9 cellular contexts compared by ENCODE assay signal in genomic region chr14:104797112-104798044, GRCh38. TPM values are rescaled to one million over a fixed set of nuclear protein-coding genes. Genes with fewer than 3 reads are reported as not detected.
DNase-seq lines count a peak whose midpoint lies in the region; ATAC-seq, FAIRE-seq and TF ChIP-seq lines count a peak whose summit lies in the region.
"Had no signal": no experiment of that assay in that cellular context is flagged by ENCODE, and none has a peak within 500 bp of the region (broad histone marks: within the 10 kb centered on the region; RNA-seq: fewer than 3 reads in every experiment).

No MANE protein-coding gene starts in this region.

- H3K36me3 ChIP-seq in HepG2 (replicated peaks in 1 of 2; ENCODE audit: control insufficient read depth in 1 of 2, insufficient read depth in 2 of 2, low read length in 2 of 2), result no peaks in the 10 kb centered on the region
- H3K36me3 ChIP-seq in right lobe of liver, result no peaks in the 10 kb centered on the region
- no peaks in the 10 kb centered on the region for H3K36me3 ChIP-seq in mesendoderm (ENCODE audit: control insufficient read depth, insufficient read depth, low read length)
- H3K36me3 ChIP-seq in upper lobe of right lung, result no peaks in the 10 kb centered on the region

- intact Hi-C loops in HepG2 (cut with micrococcal nuclease; ENCODE audit: unreplicated experiment), result loop anchor here (2.0 kb wide), 1 partner anchor 23 kb away; no protein-coding TSS in a partner anchor
- intact Hi-C loops in right lobe of liver (cut with DNase I), result no loop called here
- intact Hi-C loops in activated T-helper 2 cell treated with anti-CD3 and anti-CD28 coated beads, Interferon-gamma antibody, Interleukin-2, Interleukin-4, amounts not matched to agents 10 μg/mL and 5 μg/mL and 100 μg/mL, durations not matched to agents 14 hours and 24 hours and 36 hours (cut with micrococcal nuclease), result loop anchor here (10.0 kb wide), 1 partner anchor 687 kb away; the partner anchor contains the start of gene CRIP1
- intact Hi-C loops in upper lobe of right lung (cut with DNase I), result no loop called here

- 0% methylated on average over 4 of the region's 18 CpGs for WGBS in HepG2 (ENCODE audit: low lambda C conversion rate)
- 36% methylated on average over 3 of the region's 18 CpGs for WGBS in right lobe of liver (ENCODE audit: insufficient coverage, low coverage, low lambda C conversion rate, missing lambda C conversion rate)
- WGBS in mesendoderm (ENCODE audit: extremely low coverage, insufficient coverage, low lambda C conversion rate), result no CpG with 5 or more reads among the region's 18 CpGs

- H3K4me1 Mint-ChIP-seq in activated T-helper 2 cell treated with anti-CD3 and anti-CD28 coated beads, Interferon-gamma antibody, Interleukin-2, Interleukin-4, amounts not matched to agents 10 μg/mL and 5 μg/mL and 100 μg/mL, durations not matched to agents 14 hours and 24 hours and 36 hours (ENCODE audit: low read depth), result peaks cover 27% of the 10 kb centered on the region

- no peak for FAIRE-seq in HepG2 (lab: Jason Lieb, UNC)

- no peak overlapping the region for H3K18ac ChIP-seq in mesendoderm (ENCODE audit: low read length)

- peaks cover 12% of the 10 kb centered on the region for H4K20me1 ChIP-seq in HepG2 (ENCODE audit: insufficient read depth, low read length)

- H3K79me2 ChIP-seq in HepG2 (ENCODE audit: insufficient read depth, low read length) (peaks cover 25% of the 10 kb centered on the region), mesendoderm (ENCODE audit: control insufficient read depth, insufficient read depth, low read length) (peaks cover 6% of the 10 kb centered on the region)

- H3K36me3 Mint-ChIP-seq in activated T-helper 2 cell treated with anti-CD3 and anti-CD28 coated beads, Interferon-gamma antibody, Interleukin-2, Interleukin-4, amounts not matched to agents 10 μg/mL and 5 μg/mL and 100 μg/mL, durations not matched to agents 14 hours and 24 hours and 36 hours (ENCODE audit: low read depth), result peaks cover 15% of the 10 kb centered on the region

- no peak overlapping the region for H2AFZ ChIP-seq in HepG2 (ENCODE audit: low read length)

- no peak overlapping the region for H3K23ac ChIP-seq in mesendoderm (ENCODE audit: low read length)

- H3K56ac ChIP-seq in mesendoderm (ENCODE audit: low read length), result peak overlapping the region; percentile 54

- TF ChIP-seq RAD21 in HepG2 (CRISPR knock-in tag; IDR thresholded peaks at IDR 0.05), result no peak

- DNase-seq in HepG2 (ENCODE audit: low spot score), result peak; percentile 39
- no peak for DNase-seq in right lobe of liver
- DNase-seq in activated T-helper 2 cell treated with anti-CD3 and anti-CD28 coated beads, Interferon-gamma antibody, Interleukin-2, Interleukin-4, amounts not matched to agents 10 μg/mL and 5 μg/mL and 100 μg/mL, durations not matched to agents 14 hours and 24 hours and 36 hours (ENCODE audit: low spot score), result no peak
- DNase-seq in mesendoderm, result peak; percentile 63
- DNase-seq in upper lobe of right lung, result no peak
- no peak for DNase-seq in NCI-H226
- no peak for DNase-seq in COR-L47 (lab: John Stamatoyannopoulos, UW)
- DNase-seq in stimulated activated CD4-positive, alpha-beta T cell treated with anti-CD3 and anti-CD28 coated beads, Interleukin-2, amount 100 ng/mL, for 24 hours, result no peak
- DNase-seq: DMS79 treated with DMSO at 0.1 percent for 48 hours had no signal

- no peak overlapping the region for H3K27ac Mint-ChIP-seq in activated T-helper 2 cell treated with anti-CD3 and anti-CD28 coated beads, Interferon-gamma antibody, Interleukin-2, Interleukin-4, amounts not matched to agents 10 μg/mL and 5 μg/mL and 100 μg/mL, durations not matched to agents 14 hours and 24 hours and 36 hours

- H3K9ac ChIP-seq in HepG2 (ENCODE audit: insufficient read depth, low read depth, low read length) (peak overlapping the region; percentile 73), mesendoderm (ENCODE audit: low read length) (peak overlapping the region; percentile 26)

- peaks cover 12% of the 10 kb centered on the region for H3K79me1 ChIP-seq in mesendoderm (ENCODE audit: low read length)

- no peaks in the 10 kb centered on the region for H3K9me3 Mint-ChIP-seq in activated T-helper 2 cell treated with anti-CD3 and anti-CD28 coated beads, Interferon-gamma antibody, Interleukin-2, Interleukin-4, amounts not matched to agents 10 μg/mL and 5 μg/mL and 100 μg/mL, durations not matched to agents 14 hours and 24 hours and 36 hours

- H2BK5ac ChIP-seq in mesendoderm (ENCODE audit: low read length), result no peak overlapping the region

- peak overlapping the region in 2 of 3 experiments; percentile 74 to 92; a peak in 5 of 6 replicates for H3K4me3 ChIP-seq in HepG2 (replicated peaks in 1 of 3; ENCODE audit: insufficient read depth in 1 of 3, low read depth in 2 of 3, low read length in 3 of 3)
- H3K4me3 ChIP-seq in right lobe of liver, result no peak overlapping the region
- H3K4me3 ChIP-seq in mesendoderm (ENCODE audit: low read length), result no peak overlapping the region
- no peak overlapping the region for H3K4me3 ChIP-seq in upper lobe of right lung

- no peak overlapping the region for H4K5ac ChIP-seq in mesendoderm (ENCODE audit: low read length)

- CTCF ChIA-PET in HepG2 (lab: Yijun Ruan, JAX; ENCODE audit: low intra/inter-chr PET ratio, low total read pairs), result interaction anchor here (1.7 kb wide), 1 partner anchor 28 kb away, joined by 3 read pairs; no protein-coding TSS in a partner anchor

- H3K9me3 ChIP-seq in HepG2 (ENCODE audit: low read length) (no peaks in the 10 kb centered on the region), right lobe of liver (no peaks in the 10 kb centered on the region), upper lobe of right lung (no peaks in the 10 kb centered on the region)

- no peak overlapping the region for H2BK15ac ChIP-seq in mesendoderm (replicated peaks; ENCODE audit: low read depth)

- H4K8ac ChIP-seq in mesendoderm (ENCODE audit: low read depth, low read length), result no peak overlapping the region

- no peak for TF ChIP-seq POLR2A in HepG2 (IDR thresholded peaks at IDR 0.05; ENCODE audit: insufficient read depth in 1 of 2, low read depth in 2 of 2, low read length in 2 of 2)
- no peak for TF ChIP-seq POLR2A in right lobe of liver (IDR thresholded peaks at IDR 0.05)

- peaks cover 2% of the 10 kb centered on the region for H3K27me3 Mint-ChIP-seq in activated T-helper 2 cell treated with anti-CD3 and anti-CD28 coated beads, Interferon-gamma antibody, Interleukin-2, Interleukin-4, amounts not matched to agents 10 μg/mL and 5 μg/mL and 100 μg/mL, durations not matched to agents 14 hours and 24 hours and 36 hours (ENCODE audit: low read depth)

- peak overlapping the region; percentile 52 for H3K4me3 Mint-ChIP-seq in activated T-helper 2 cell treated with anti-CD3 and anti-CD28 coated beads, Interferon-gamma antibody, Interleukin-2, Interleukin-4, amounts not matched to agents 10 μg/mL and 5 μg/mL and 100 μg/mL, durations not matched to agents 14 hours and 24 hours and 36 hours (ENCODE audit: low read depth)

- BruUV-seq in HepG2 (replicated peaks; lab: Mats Ljungman, UMichigan), result no TSS peak

- no peak overlapping the region for H2BK120ac ChIP-seq in mesendoderm (ENCODE audit: low read depth, low read length)

- ATAC-seq in HepG2 (peak; percentile 52), right lobe of liver (no peak), upper lobe of right lung (peak; percentile 1)

- TF ChIP-seq EP300 in HepG2 (IDR thresholded peaks at IDR 0.05; ENCODE audit: low read depth in 2 of 2, low read length in 2 of 2) (no peak), HepG2 (CRISPR knock-in tag; IDR thresholded peaks at IDR 0.05; ENCODE audit: borderline replicate concordance) (no peak)

- peak overlapping the region; percentile 100 for H3K4me2 ChIP-seq in HepG2 (ENCODE audit: low read depth, low read length)
- H3K4me2 ChIP-seq in mesendoderm (ENCODE audit: low read length), result peak overlapping the region; percentile 7

- H3K4me1 ChIP-seq in HepG2 (ENCODE audit: insufficient read depth, low read length), result peaks cover 75% of the 10 kb centered on the region
- peaks cover 3 to 42% (median 24%) of the 10 kb centered on the region in 4 donors for H3K4me1 ChIP-seq in right lobe of liver
- peaks cover 9% of the 10 kb centered on the region for H3K4me1 ChIP-seq in mesendoderm (ENCODE audit: control insufficient read depth, low read depth, low read length)
- peaks cover 59% of the 10 kb centered on the region for H3K4me1 ChIP-seq in upper lobe of right lung

- TF ChIP-seq CTCF in HepG2 (CRISPR knock-in tag; IDR thresholded peaks at IDR 0.05) (no peak), right lobe of liver (IDR thresholded peaks at IDR 0.05) (no peak), upper lobe of right lung (IDR thresholded peaks at IDR 0.05) (no peak)

- POLR2A ChIA-PET in HepG2 (lab: Yijun Ruan, JAX), result interaction anchor here (1.4 to 4.1 kb wide), 4 partner anchors 29 to 45 kb away, joined by 5 to 23 read pairs (median 10); partner anchors contain the start of gene SIVA1

- no peak overlapping the region for H2AK5ac ChIP-seq in mesendoderm (ENCODE audit: low read length)

- H3K27me3 ChIP-seq in HepG2 (ENCODE audit: control insufficient read depth in 1 of 2, insufficient read depth in 2 of 2, low read length in 2 of 2), result no peaks in the 10 kb centered on the region
- H3K27me3 ChIP-seq in right lobe of liver, result no peaks in the 10 kb centered on the region
- H3K27me3 ChIP-seq in mesendoderm (ENCODE audit: insufficient read depth, low read length, poor library complexity), result peaks cover 7% of the 10 kb centered on the region
- H3K27me3 ChIP-seq in upper lobe of right lung, result no peaks in the 10 kb centered on the region

- no peak overlapping the region for H3K4ac ChIP-seq in mesendoderm (ENCODE audit: low read depth, low read length)

- H3K27ac ChIP-seq in HepG2 (ENCODE audit: extremely low read length, insufficient read depth, low read length), result no peak overlapping the region
- no peak overlapping the region for H3K27ac ChIP-seq in right lobe of liver
- no peak overlapping the region for H3K27ac ChIP-seq in mesendoderm (ENCODE audit: low read depth, low read length)
- peak overlapping the region; percentile 45 for H3K27ac ChIP-seq in upper lobe of right lung

- in situ Hi-C loops in HepG2 (cut with HindIII; ENCODE audit: extremely low pct_ligation_motif_present, low pct_unique_long_range_greater_than_20kb), result no loop called here

RNA-seq across cellular contexts. Expression of gene AKT1, which starts 1.8 kb away (rescaled TPM):
- 85.7 and 96.2 TPM in 2 replicates for total RNA-seq in HepG2 (2016; rRNA removed; fragmentation: Illumina TruSeq; extraction: Trizol)
- 66.8 and 84.2 TPM in 2 replicates for total RNA-seq in HepG2 (2016; cell fraction: cytosol; rRNA removed; fragmentation: Illumina TruSeq; extraction: Trizol; ENCODE audit: low read depth)
- total RNA-seq in HepG2 (2016; cell fraction: insoluble cytoplasmic fraction; rRNA removed; fragmentation: Illumina TruSeq; extraction: Trizol), result 76.8 and 97.9 TPM in 2 replicates
- total RNA-seq in HepG2 (2016; cell fraction: membrane; rRNA removed; fragmentation: Illumina TruSeq; extraction: Trizol), result 171 and 190 TPM in 2 replicates
- 48.2 and 57.1 TPM in 2 replicates for total RNA-seq in HepG2 (2016; cell fraction: nucleus; rRNA removed; fragmentation: Illumina TruSeq; extraction: Trizol)
- polyA plus RNA-seq in HepG2 (2011; rRNA removed), result 116 and 135 TPM in 2 replicates
- 114 and 136 TPM in 2 replicates for polyA plus RNA-seq in HepG2 (2011; cell fraction: cytosol; rRNA removed)
- polyA plus RNA-seq in HepG2 (2011; cell fraction: nucleus; rRNA removed), result 362 and 435 TPM in 2 replicates
- 58.6 and 80.7 TPM in 2 replicates for polyA plus RNA-seq in HepG2 (2012)
- 81.6 and 107 TPM in 2 replicates for polyA plus RNA-seq in HepG2 (2016; cell fraction: cytosol; fragmentation: Illumina TruSeq; extraction: Trizol; ENCODE audit: low read depth)
- 105 and 119 TPM in 2 replicates for polyA plus RNA-seq in HepG2 (2016; cell fraction: insoluble cytoplasmic fraction; fragmentation: Illumina TruSeq; extraction: Trizol; ENCODE audit: low read depth)
- polyA plus RNA-seq in HepG2 (2016; cell fraction: membrane; fragmentation: Illumina TruSeq; extraction: Trizol; ENCODE audit: low read depth), result 182 and 194 TPM in 2 replicates
- 146 and 159 TPM in 2 replicates for polyA plus RNA-seq in HepG2 (2016; cell fraction: nucleus; fragmentation: Illumina TruSeq; extraction: Trizol; ENCODE audit: insufficient read depth, low read depth)
- 159 and 183 TPM in 2 replicates for polyA minus RNA-seq in HepG2 (2011; rRNA and poly(A)+ RNA removed; ENCODE audit: low replicate concordance)
- 76.1 and 78.3 TPM in 2 replicates for polyA minus RNA-seq in HepG2 (2011; cell fraction: cytosol; rRNA and poly(A)+ RNA removed)
- 46.7 and 48.0 TPM in 2 replicates for polyA minus RNA-seq in HepG2 (2011; cell fraction: nucleus; rRNA and poly(A)+ RNA removed)
- 10 to 100 TPM; 66.7 to 92.1 (median 83.9) TPM for total RNA-seq in right lobe of liver
- 145 TPM in 2 replicates for total RNA-seq in activated T-helper 2 cell treated with anti-CD3 and anti-CD28 coated beads, Interferon-gamma antibody, Interleukin-2, Interleukin-4, amounts not matched to agents 10 μg/mL and 5 μg/mL and 100 μg/mL, durations not matched to agents 14 hours and 24 hours and 36 hours
- polyA plus RNA-seq in mesendoderm (2013, experiment 1 of 2), result 32.4 TPM
- polyA plus RNA-seq in mesendoderm (2013, experiment 2 of 2), result 32.3 TPM
- 174 TPM for total RNA-seq in upper lobe of right lung

RNA-seq across cellular contexts. Expression of gene ZBTB42, which starts 3.5 kb away (rescaled TPM):
- total RNA-seq in HepG2 (2016; rRNA removed; fragmentation: Illumina TruSeq; extraction: Trizol), result 3.2 and 4.2 TPM in 2 replicates
- 1.2 and 1.6 TPM in 2 replicates for total RNA-seq in HepG2 (2016; cell fraction: cytosol; rRNA removed; fragmentation: Illumina TruSeq; extraction: Trizol; ENCODE audit: low read depth)
- total RNA-seq in HepG2 (2016; cell fraction: insoluble cytoplasmic fraction; rRNA removed; fragmentation: Illumina TruSeq; extraction: Trizol), result 2.4 and 3.9 TPM in 2 replicates
- 4.3 and 4.4 TPM in 2 replicates for total RNA-seq in HepG2 (2016; cell fraction: membrane; rRNA removed; fragmentation: Illumina TruSeq; extraction: Trizol)
- total RNA-seq in HepG2 (2016; cell fraction: nucleus; rRNA removed; fragmentation: Illumina TruSeq; extraction: Trizol), result 3.6 and 4.2 TPM in 2 replicates
- polyA plus RNA-seq in HepG2 (2011; rRNA removed), result 2.8 and 4.0 TPM in 2 replicates
- 3.7 and 4.3 TPM in 2 replicates for polyA plus RNA-seq in HepG2 (2011; cell fraction: cytosol; rRNA removed)
- polyA plus RNA-seq in HepG2 (2011; cell fraction: nucleus; rRNA removed), result 7.2 and 7.5 TPM in 2 replicates
- polyA plus RNA-seq in HepG2 (2012), result 3.6 and 4.3 TPM in 2 replicates
- polyA plus RNA-seq in HepG2 (2016; cell fraction: cytosol; fragmentation: Illumina TruSeq; extraction: Trizol; ENCODE audit: low read depth), result 1.0 and 1.1 TPM in 2 replicates
- 2.3 and 2.7 TPM in 2 replicates for polyA plus RNA-seq in HepG2 (2016; cell fraction: insoluble cytoplasmic fraction; fragmentation: Illumina TruSeq; extraction: Trizol; ENCODE audit: low read depth)
- polyA plus RNA-seq in HepG2 (2016; cell fraction: membrane; fragmentation: Illumina TruSeq; extraction: Trizol; ENCODE audit: low read depth), result 3.4 and 3.5 TPM in 2 replicates
- polyA plus RNA-seq in HepG2 (2016; cell fraction: nucleus; fragmentation: Illumina TruSeq; extraction: Trizol; ENCODE audit: insufficient read depth, low read depth), result 2.8 and 3.1 TPM in 2 replicates
- 6.6 and 17.0 TPM in 2 replicates for polyA minus RNA-seq in HepG2 (2011; rRNA and poly(A)+ RNA removed; ENCODE audit: low replicate concordance)
- polyA minus RNA-seq in HepG2 (2011; cell fraction: cytosol; rRNA and poly(A)+ RNA removed), result 6.2 and 8.1 TPM in 2 replicates
- 8.2 TPM in 2 replicates for polyA minus RNA-seq in HepG2 (2011; cell fraction: nucleus; rRNA and poly(A)+ RNA removed)
- 10 to 100 TPM in 2 of 6 experiments, 1 to 10 TPM in 4; 2.2 to 13.7 (median 3.6) TPM for total RNA-seq in right lobe of liver
- 5.2 and 5.4 TPM in 2 replicates for total RNA-seq in activated T-helper 2 cell treated with anti-CD3 and anti-CD28 coated beads, Interferon-gamma antibody, Interleukin-2, Interleukin-4, amounts not matched to agents 10 μg/mL and 5 μg/mL and 100 μg/mL, durations not matched to agents 14 hours and 24 hours and 36 hours
- 0.67 TPM for polyA plus RNA-seq in mesendoderm (2013, experiment 1 of 2)
- polyA plus RNA-seq in mesendoderm (2013, experiment 2 of 2), result 0.73 TPM
- total RNA-seq in upper lobe of right lung, result 12.3 TPM

RNA-seq across cellular contexts. Expression of gene SIVA1, which starts 44.4 kb away (rescaled TPM):
- total RNA-seq in HepG2 (2016; rRNA removed; fragmentation: Illumina TruSeq; extraction: Trizol) (153 and 186 TPM in 2 replicates), right lobe of liver (100 to 1,000 TPM in 2 of 6 experiments, 10 to 100 TPM in 4; 38.1 to 252 (median 50.6) TPM), upper lobe of right lung (66.1 TPM)
- total RNA-seq in HepG2 (2016; cell fraction: cytosol; rRNA removed; fragmentation: Illumina TruSeq; extraction: Trizol; ENCODE audit: low read depth), result 171 and 229 TPM in 2 replicates
- 166 and 191 TPM in 2 replicates for total RNA-seq in HepG2 (2016; cell fraction: insoluble cytoplasmic fraction; rRNA removed; fragmentation: Illumina TruSeq; extraction: Trizol)
- 186 and 219 TPM in 2 replicates for total RNA-seq in HepG2 (2016; cell fraction: membrane; rRNA removed; fragmentation: Illumina TruSeq; extraction: Trizol)
- total RNA-seq in HepG2 (2016; cell fraction: nucleus; rRNA removed; fragmentation: Illumina TruSeq; extraction: Trizol), result 86.2 and 101 TPM in 2 replicates
- 123 and 142 TPM in 2 replicates for polyA plus RNA-seq in HepG2 (2011; rRNA removed)
- polyA plus RNA-seq in HepG2 (2011; cell fraction: cytosol; rRNA removed), result 108 and 239 TPM in 2 replicates
- polyA plus RNA-seq in HepG2 (2011; cell fraction: nucleus; rRNA removed), result 125 and 162 TPM in 2 replicates
- polyA plus RNA-seq in HepG2 (2012), result 61.3 and 68.1 TPM in 2 replicates
- 162 and 202 TPM in 2 replicates for polyA plus RNA-seq in HepG2 (2016; cell fraction: cytosol; fragmentation: Illumina TruSeq; extraction: Trizol; ENCODE audit: low read depth)
- 128 and 130 TPM in 2 replicates for polyA plus RNA-seq in HepG2 (2016; cell fraction: insoluble cytoplasmic fraction; fragmentation: Illumina TruSeq; extraction: Trizol; ENCODE audit: low read depth)
- 134 and 168 TPM in 2 replicates for polyA plus RNA-seq in HepG2 (2016; cell fraction: membrane; fragmentation: Illumina TruSeq; extraction: Trizol; ENCODE audit: low read depth)
- 129 and 133 TPM in 2 replicates for polyA plus RNA-seq in HepG2 (2016; cell fraction: nucleus; fragmentation: Illumina TruSeq; extraction: Trizol; ENCODE audit: insufficient read depth, low read depth)
- 49.5 and 64.5 TPM in 2 replicates for polyA minus RNA-seq in HepG2 (2011; rRNA and poly(A)+ RNA removed; ENCODE audit: low replicate concordance)
- 22.7 and 31.5 TPM in 2 replicates for polyA minus RNA-seq in HepG2 (2011; cell fraction: cytosol; rRNA and poly(A)+ RNA removed)
- 17.3 and 18.4 TPM in 2 replicates for polyA minus RNA-seq in HepG2 (2011; cell fraction: nucleus; rRNA and poly(A)+ RNA removed)
- 96.0 and 104 TPM in 2 replicates for total RNA-seq in activated T-helper 2 cell treated with anti-CD3 and anti-CD28 coated beads, Interferon-gamma antibody, Interleukin-2, Interleukin-4, amounts not matched to agents 10 μg/mL and 5 μg/mL and 100 μg/mL, durations not matched to agents 14 hours and 24 hours and 36 hours
- polyA plus RNA-seq in mesendoderm (2013, experiment 1 of 2), result 151 TPM
- polyA plus RNA-seq in mesendoderm (2013, experiment 2 of 2), result 147 TPM

Comparison
In these comparisons a context has a peak if more than half of its experiments do, and no peak if none do; other contexts are left out.
1. ATAC-seq: peak in HepG2 (single experiment) and upper lobe of right lung (single experiment); none in right lobe of liver (0 of 4).
2. DNase-seq: peak in HepG2 (single experiment) and mesendoderm (single experiment); none in right lobe of liver (0 of 3), activated T-helper 2 cell treated with anti-CD3 and anti-CD28 coated beads, Interferon-gamma antibody, Interleukin-2, Interleukin-4, amounts not matched to agents 10 μg/mL and 5 μg/mL and 100 μg/mL, durations not matched to agents 14 hours and 24 hours and 36 hours (single experiment), upper lobe of right lung (single experiment), NCI-H226 (single experiment), COR-L47 (single experiment) and stimulated activated CD4-positive, alpha-beta T cell treated with anti-CD3 and anti-CD28 coated beads, Interleukin-2, amount 100 ng/mL, for 24 hours (0 of 2).
3. H3K4me3 ChIP-seq: peak in HepG2 (2 of 3); none in right lobe of liver (0 of 3), mesendoderm (single experiment) and upper lobe of right lung (single experiment).
4. intact Hi-C loops: an anchor here in HepG2 (2.0 kb wide) and activated T-helper 2 cell treated with anti-CD3 and anti-CD28 coated beads, Interferon-gamma antibody, Interleukin-2, Interleukin-4, amounts not matched to agents 10 μg/mL and 5 μg/mL and 100 μg/mL, durations not matched to agents 14 hours and 24 hours and 36 hours (10.0 kb wide); none called in right lobe of liver and upper lobe of right lung.